In the genomic region with DNA sequence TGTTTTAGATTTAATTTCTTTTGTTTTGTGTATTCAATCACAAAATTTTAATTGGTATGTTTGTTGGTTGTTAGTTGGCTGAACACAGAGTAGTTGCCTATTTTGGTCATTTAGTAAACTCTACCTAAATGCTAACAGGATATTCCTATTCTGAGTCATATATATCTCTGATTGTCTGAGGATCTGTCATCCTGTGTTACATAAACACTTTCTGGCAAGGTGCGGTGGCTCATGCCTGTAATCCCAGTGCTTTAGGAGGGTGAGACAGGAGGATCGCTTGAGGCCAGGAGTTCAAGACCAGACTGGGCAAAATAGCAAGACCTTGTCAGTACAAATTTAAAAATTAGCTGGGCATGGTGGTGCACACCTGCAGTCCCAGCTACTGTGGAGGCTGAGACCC, we compare ENCODE assay signal across 24 cellular contexts.
DNase-seq lines count a peak whose midpoint lies in the region; ATAC-seq, FAIRE-seq and TF ChIP-seq lines count a peak whose summit lies in the region.
"Had no signal": no experiment of that assay in that cellular context is flagged by ENCODE, and none has a peak within 500 bp of the region (broad histone marks: within the 10 kb centered on the region; RNA-seq: fewer than 3 reads in every experiment).

No MANE protein-coding gene starts in this region.

- H3K4me1 Mint-ChIP-seq in astrocyte (ENCODE audit: low read depth, unreplicated experiment): no peaks in the 10 kb centered on the region
- no peaks in the 10 kb centered on the region for H3K4me1 Mint-ChIP-seq in stimulated activated naive CD8-positive, alpha-beta T cell treated with anti-CD3 and anti-CD28 coated beads, Interleukin-15, amount 100 ng/mL, for 72 hours
- H3K4me1 Mint-ChIP-seq: CD4-positive, CD25-positive, alpha-beta regulatory T cell had no signal

- H3K27me3 ChIP-seq in GM23248 (replicated peaks; ENCODE audit: insufficient read depth): no peaks in the 10 kb centered on the region
- H3K27me3 ChIP-seq in astrocyte (ENCODE audit: insufficient read depth, low read length): no peaks in the 10 kb centered on the region

- no peak overlapping the region for H3K4me3 Mint-ChIP-seq in astrocyte (ENCODE audit: unreplicated experiment)
- H3K4me3 Mint-ChIP-seq in stimulated activated naive CD8-positive, alpha-beta T cell treated with anti-CD3 and anti-CD28 coated beads, Interleukin-15, amount 100 ng/mL, for 72 hours: no peak overlapping the region
- H3K4me3 Mint-ChIP-seq: CD4-positive, CD25-positive, alpha-beta regulatory T cell; H9 had no signal

- H3K4me2 ChIP-seq in GM23248 (ENCODE audit: unreplicated experiment) (no peak overlapping the region), astrocyte (ENCODE audit: low read length) (no peak overlapping the region)

- H3K4me3 ChIP-seq in GM23248 (no peak overlapping the region), astrocyte (ENCODE audit: insufficient read depth, low read depth, low read length) (no peak overlapping the region)
- H3K4me3 ChIP-seq: GM12878 had no signal

- H3K4me1 ChIP-seq in GM23248 (ENCODE audit: insufficient read depth) (no peaks in the 10 kb centered on the region), astrocyte (ENCODE audit: insufficient read depth, low read length) (no peaks in the 10 kb centered on the region)

- no peaks in the 10 kb centered on the region for H4K20me1 ChIP-seq in GM23248 (ENCODE audit: insufficient read depth)
- no peaks in the 10 kb centered on the region for H4K20me1 ChIP-seq in astrocyte (ENCODE audit: insufficient read depth, low read length)

- peaks cover 2% of the 10 kb centered on the region for H3K36me3 Mint-ChIP-seq in astrocyte (ENCODE audit: low read depth, unreplicated experiment)
- H3K36me3 Mint-ChIP-seq: CD4-positive, CD25-positive, alpha-beta regulatory T cell had no signal

- H3F3A ChIP-seq in GM23248 (ENCODE audit: insufficient read depth): no peaks in the 10 kb centered on the region

- H3K9ac ChIP-seq in GM23248 (no peak overlapping the region), astrocyte (ENCODE audit: low read length) (no peak overlapping the region)

- H3K36me3 ChIP-seq in GM23248 (ENCODE audit: low read depth) (no peaks in the 10 kb centered on the region), astrocyte (ENCODE audit: insufficient read depth, low read length) (no peaks in the 10 kb centered on the region)

- H3K79me2 ChIP-seq in GM23248 (ENCODE audit: insufficient read depth): no peaks in the 10 kb centered on the region
- no peaks in the 10 kb centered on the region for H3K79me2 ChIP-seq in astrocyte (ENCODE audit: insufficient read depth, low read length)

- in situ Hi-C loops in GM23248 (cut with MboI): no loop called here

- H2AFZ ChIP-seq in GM23248 (no peak overlapping the region), astrocyte (ENCODE audit: low read depth, low read length) (no peak overlapping the region)

- ATAC-seq in stimulated activated naive CD8-positive, alpha-beta T cell treated with anti-CD3 and anti-CD28 coated beads, Interleukin-15, amount 100 ng/mL, for 72 hours: no peak
- ATAC-seq in GM18502 (IDR thresholded peaks at IDR 0.05; ENCODE audit: poor library complexity, unreplicated experiment) (no peak), GM18520 (IDR thresholded peaks at IDR 0.05; ENCODE audit: unreplicated experiment) (no peak)
- ATAC-seq: GM12878, Panc1, SK-N-SH treated with all-trans-retinoic acid at 6 μM for 48 hours had no signal

- H3K27me3 Mint-ChIP-seq in astrocyte (ENCODE audit: low read depth, unreplicated experiment): peaks cover 3% of the 10 kb centered on the region
- peaks cover 14% of the 10 kb centered on the region for H3K27me3 Mint-ChIP-seq in stimulated activated naive CD8-positive, alpha-beta T cell treated with anti-CD3 and anti-CD28 coated beads, Interleukin-15, amount 100 ng/mL, for 72 hours

- DNase-seq in GM23248 (peak; percentile 12), M059J (ENCODE audit: low read depth) (peak; percentile 81), astrocyte (ENCODE audit: low read depth) (peak; percentile 19), iris pigment epithelial cell (ENCODE audit: low read depth) (peak; percentile 49), activated T-cell treated with anti-CD3 and anti-CD28 coated beads for 4 hours (no peak)
- DNase-seq in stimulated activated naive CD8-positive, alpha-beta T cell treated with anti-CD3 and anti-CD28 coated beads, Interleukin-15, amount 100 ng/mL, for 72 hours: no peak
- DNase-seq: CD4-positive, CD25-positive, alpha-beta regulatory T cell; DMS53; GDM1; H9; NCI-H1436; NCI-H2029 treated with DMSO at 0.1 percent for 48 hours; NCI-H2171 treated with DMSO at 0.1 percent for 48 hours; NCI-H510A; NCI-H82; SHP77; T-helper 1 cell had no signal

- H3K9me2 ChIP-seq in GM23248 (ENCODE audit: insufficient read depth): no peaks in the 10 kb centered on the region

- H3K27ac ChIP-seq in GM23248 (no peak overlapping the region), astrocyte (ENCODE audit: low read depth, low read length) (no peak overlapping the region)

- no peaks in the 10 kb centered on the region for H3K9me3 ChIP-seq in GM23248 (ENCODE audit: low read depth)
- no peaks in the 10 kb centered on the region for H3K9me3 ChIP-seq in astrocyte (ENCODE audit: insufficient read depth, low read depth, low read length)

- no peak for FAIRE-seq in astrocyte (lab: Jason Lieb, UNC)
- FAIRE-seq: GM12878, GM18507, HTR-8/SVneo had no signal

- TF ChIP-seq CTCF in astrocyte (IDR thresholded peaks at IDR 0.05; ENCODE audit: insufficient read depth, low read depth, low read length): no peak

- H3K27ac Mint-ChIP-seq in astrocyte (ENCODE audit: unreplicated experiment): no peak overlapping the region
- no peak overlapping the region for H3K27ac Mint-ChIP-seq in stimulated activated naive CD8-positive, alpha-beta T cell treated with anti-CD3 and anti-CD28 coated beads, Interleukin-15, amount 100 ng/mL, for 72 hours
- H3K27ac Mint-ChIP-seq: CD4-positive, CD25-positive, alpha-beta regulatory T cell had no signal

- WGBS in GM23248 (ENCODE audit: low coverage in 1 of 2, low lambda C conversion rate in 2 of 2, missing lambda C conversion rate in 2 of 2), 2 experiments: 88 to 89% methylated on average over 2 of the region's 2 CpGs

- H3K9me3 Mint-ChIP-seq in astrocyte (ENCODE audit: unreplicated experiment): no peaks in the 10 kb centered on the region
- no peaks in the 10 kb centered on the region for H3K9me3 Mint-ChIP-seq in stimulated activated naive CD8-positive, alpha-beta T cell treated with anti-CD3 and anti-CD28 coated beads, Interleukin-15, amount 100 ng/mL, for 72 hours
- H3K9me3 Mint-ChIP-seq: H9 had no signal

Comparison
In these comparisons a context has a peak if more than half of its experiments do, and no peak if none do; other contexts are left out.
1. DNase-seq: peak in GM23248 (single experiment), M059J (single experiment), astrocyte (single experiment) and iris pigment epithelial cell (single experiment); none in stimulated activated naive CD8-positive, alpha-beta T cell treated with anti-CD3 and anti-CD28 coated beads, Interleukin-15, amount 100 ng/mL, for 72 hours (0 of 2) and activated T-cell treated with anti-CD3 and anti-CD28 coated beads for 4 hours (single experiment).